In genomic region chr19:50475736-50476223, GRCh38 we compare ENCODE assay signal across 9 cellular contexts. TPM values are rescaled to one million over a fixed set of nuclear protein-coding genes. Genes with fewer than 3 reads are reported as not detected.
DNase-seq lines count a peak whose midpoint lies in the region; ATAC-seq and TF ChIP-seq lines count a peak whose summit lies in the region.
"Had no signal": no experiment of that assay in that cellular context is flagged by ENCODE, and none has a peak within 500 bp of the region (broad histone marks: within the 10 kb centered on the region; RNA-seq: fewer than 3 reads in every experiment).

No MANE protein-coding gene starts in this region.

- H3K4me3 ChIP-seq in CD4-positive, CD25-positive, alpha-beta regulatory T cell (ENCODE audit: low read depth, low read length), result no peak overlapping the region

- H3K4me1 Mint-ChIP-seq in CD4-positive, CD25-positive, alpha-beta regulatory T cell, result peaks cover 0 to 25% (median 19%) of the 10 kb centered on the region in 4 donors
- peaks cover 34% of the 10 kb centered on the region for H3K4me1 Mint-ChIP-seq in central memory CD8-positive, alpha-beta T cell
- H3K4me1 Mint-ChIP-seq in nephron progenitor cell, result peaks cover 26% of the 10 kb centered on the region

- TF ChIP-seq CTCF in nephron progenitor cell (IDR thresholded peaks at IDR 0.05), result no peak

- no peaks in the 10 kb centered on the region for H3K9me3 Mint-ChIP-seq in CD4-positive, CD25-positive, alpha-beta regulatory T cell
- no peaks in the 10 kb centered on the region for H3K9me3 Mint-ChIP-seq in central memory CD8-positive, alpha-beta T cell
- peaks cover 19% of the 10 kb centered on the region for H3K9me3 Mint-ChIP-seq in nephron progenitor cell

- H3K27me3 Mint-ChIP-seq in CD4-positive, CD25-positive, alpha-beta regulatory T cell, result peaks cover 9% of the 10 kb centered on the region
- no peaks in the 10 kb centered on the region for H3K27me3 Mint-ChIP-seq in central memory CD8-positive, alpha-beta T cell
- H3K27me3 Mint-ChIP-seq in nephron progenitor cell (ENCODE audit: low read depth, poor library complexity), result peaks cover 15% of the 10 kb centered on the region

- H3K27ac ChIP-seq in CD4-positive, CD25-positive, alpha-beta regulatory T cell (ENCODE audit: insufficient read depth, low read length, poor library complexity, severe bottlenecking), result peak overlapping the region; percentile 85

- ATAC-seq in CD4-positive, CD25-positive, alpha-beta regulatory T cell (ENCODE audit: low read depth in 2 of 2), result no peak
- peak; percentile 24 for ATAC-seq in HG03045 (IDR thresholded peaks at IDR 0.05; ENCODE audit: unreplicated experiment)
- no peak for ATAC-seq in central memory CD8-positive, alpha-beta T cell (replicated peaks; ENCODE audit: extremely low read depth, poor library complexity, severe bottlenecking)

- H3K36me3 ChIP-seq in CD4-positive, CD25-positive, alpha-beta regulatory T cell (ENCODE audit: control insufficient read depth, insufficient read depth, low read length), result peaks cover 18% of the 10 kb centered on the region

- no peaks in the 10 kb centered on the region for H3K9me3 ChIP-seq in CD4-positive, CD25-positive, alpha-beta regulatory T cell (ENCODE audit: control insufficient read depth in 2 of 2, low read length in 2 of 2)

- H3K27me3 ChIP-seq in CD4-positive, CD25-positive, alpha-beta regulatory T cell (ENCODE audit: control insufficient read depth, insufficient read depth, low read length), result no peaks in the 10 kb centered on the region

- H3K4me1 ChIP-seq in CD4-positive, CD25-positive, alpha-beta regulatory T cell (ENCODE audit: control insufficient read depth, insufficient read depth, low read length, poor library complexity, severe bottlenecking), result peaks cover 26% of the 10 kb centered on the region

- H3K27ac Mint-ChIP-seq in CD4-positive, CD25-positive, alpha-beta regulatory T cell, result peak overlapping the region; percentile 97 to 99 (median 98)
- peak overlapping the region; percentile 96 for H3K27ac Mint-ChIP-seq in central memory CD8-positive, alpha-beta T cell (ENCODE audit: low read depth)
- peak overlapping the region; percentile 75 for H3K27ac Mint-ChIP-seq in nephron progenitor cell

- no peak for DNase-seq in CD4-positive, CD25-positive, alpha-beta regulatory T cell
- DNase-seq in central memory CD8-positive, alpha-beta T cell (ENCODE audit: low spot score in 2 of 2), result no peak
- DNase-seq in nephron progenitor cell (no peak), RPMI8226 (no peak), D341Med (ENCODE audit: low spot score) (no peak), NOMO-1 treated with dmso at 0.1 percent for 144 hours (lab: John Stamatoyannopoulos, UW; ENCODE audit: unreplicated experiment) (no peak), SHP77 treated with DMSO at 0.1 percent for 48 hours (lab: John Stamatoyannopoulos, UW) (no peak)

- H3K36me3 Mint-ChIP-seq in CD4-positive, CD25-positive, alpha-beta regulatory T cell, result peaks cover 11% of the 10 kb centered on the region
- peaks cover 26% of the 10 kb centered on the region for H3K36me3 Mint-ChIP-seq in central memory CD8-positive, alpha-beta T cell (ENCODE audit: insufficient read depth)
- peaks cover 27% of the 10 kb centered on the region for H3K36me3 Mint-ChIP-seq in nephron progenitor cell (ENCODE audit: low read depth)

- H3K4me3 Mint-ChIP-seq in CD4-positive, CD25-positive, alpha-beta regulatory T cell, result peak overlapping the region; percentile 98 to 99 (median 99)
- peak overlapping the region; percentile 96 for H3K4me3 Mint-ChIP-seq in central memory CD8-positive, alpha-beta T cell
- peak overlapping the region; percentile 97 for H3K4me3 Mint-ChIP-seq in nephron progenitor cell

RNA-seq across cellular contexts. Expression of gene EMC10, which starts 0.5 kb away (rescaled TPM):
- total RNA-seq in CD4-positive, CD25-positive, alpha-beta regulatory T cell, result 83.7 TPM
- polyA plus RNA-seq in CD4-positive, CD25-positive, alpha-beta regulatory T cell, result 10 to 100 TPM in 1 of 4 donors, 1 to 10 TPM in 3; 8.0 to 12.7 (median 9.3) TPM

RNA-seq across cellular contexts. Expression of gene GARIN5A, which starts 0.9 kb away (rescaled TPM):
- 0.64 TPM for total RNA-seq in CD4-positive, CD25-positive, alpha-beta regulatory T cell
- under 1 TPM in 2 of 4 donors, not detected in 2; 0.39 to 0.83 TPM for polyA plus RNA-seq in CD4-positive, CD25-positive, alpha-beta regulatory T cell

RNA-seq across cellular contexts. Expression of gene JOSD2, which starts 35.2 kb away (rescaled TPM):
- total RNA-seq in CD4-positive, CD25-positive, alpha-beta regulatory T cell, result 18.5 TPM
- polyA plus RNA-seq in CD4-positive, CD25-positive, alpha-beta regulatory T cell, result 10 to 100 TPM; 16.6 to 37.7 (median 28.4) TPM

RNA-seq across cellular contexts. Expression of gene ASPDH, which starts 37.9 kb away (rescaled TPM):
- total RNA-seq in CD4-positive, CD25-positive, alpha-beta regulatory T cell, result not detected
- not detected for polyA plus RNA-seq in CD4-positive, CD25-positive, alpha-beta regulatory T cell
- total RNA-seq: ureter had no signal

RNA-seq across cellular contexts. Expression of gene MYBPC2, which starts 43.1 kb away (rescaled TPM):
- total RNA-seq in CD4-positive, CD25-positive, alpha-beta regulatory T cell, result 0.49 TPM
- polyA plus RNA-seq in CD4-positive, CD25-positive, alpha-beta regulatory T cell, result under 1 TPM in 1 of 4 donors, not detected in 3; 0.23 TPM
